In genomic region chr1:22311461-22311860, GRCh38 we compare ENCODE assay signal across 23 cellular contexts.
"Had no signal": no experiment of that assay in that cellular context is flagged by ENCODE, and none has a peak within 500 bp of the region (broad histone marks: within the 10 kb centered on the region; RNA-seq: fewer than 3 reads in every experiment).

No MANE protein-coding gene starts in this region.

- H3K4me3 ChIP-seq: ascending aorta, breast epithelium, cardiac muscle cell, colonic mucosa, dorsolateral prefrontal cortex had no signal

- ATAC-seq: activated CD8-positive, alpha-beta T cell treated with anti-CD3 and anti-CD28 coated beads for 36 hours; esophagus mucosa; WTC11 had no signal

- H3K36me3 ChIP-seq: ascending aorta, breast epithelium, cardiac muscle cell, colonic mucosa had no signal

- H3K9me3 ChIP-seq: ascending aorta, breast epithelium, colonic mucosa had no signal

- H3K4me1 ChIP-seq: ascending aorta, breast epithelium, colonic mucosa had no signal

- H3K27me3 ChIP-seq: ascending aorta, breast epithelium, colonic mucosa had no signal

- H3K27ac ChIP-seq: ascending aorta, breast epithelium, cardiac muscle cell, colonic mucosa, dorsolateral prefrontal cortex, VCaP had no signal

- DNase-seq: activated CD4-positive, alpha-beta T cell treated with anti-CD3 and anti-CD28 coated beads for 48 hours; activated CD4-positive, alpha-beta T cell treated with anti-CD3 and anti-CD28 coated beads, Interleukin-2, amount 50 U/mL, for 1 hour; activated CD4-positive, alpha-beta T cell treated with anti-CD3 and anti-CD28 coated beads, Interleukin-2, amount 50 U/mL, for 48 hours; activated CD8-positive, alpha-beta T cell treated with anti-CD3 and anti-CD28 coated beads for 36 hours; activated effector memory CD4-positive, alpha-beta T cell treated with anti-CD3 and anti-CD28 coated beads, Interleukin-2, amount 50 U/mL, for 16 hours; activated naive CD4-positive, alpha-beta T cell treated with anti-CD3 and anti-CD28 coated beads for 36 hours; activated naive CD8-positive, alpha-beta T cell treated with anti-CD3 and anti-CD28 coated beads, Interleukin-2, amount 10 ng/mL, durations not matched to agents 7 days and 5 days; activated T-cell treated with anti-CD3 and anti-CD28 coated beads, Interleukin-2, amount 50 U/mL, for 1 hour; activated T-cell treated with anti-CD3 and anti-CD28 coated beads, Interleukin-2, amount 50 U/mL, for 48 hours; central memory CD4-positive, alpha-beta T cell; cerebellar nuclear complex; colonic mucosa; dorsolateral prefrontal cortex; effector memory CD4-positive, alpha-beta T cell; endodermal cell; foreskin fibroblast; T-helper 2 cell had no signal
